ENCODE assay signal across 1 cellular context in genomic region chrX:109822861-109823260, GRCh38.
TF ChIP-seq lines count a peak whose summit lies in the region.

No MANE protein-coding gene starts in this region.

TF ChIP-seq in endothelial cell of umbilical vein, 7 proteins besides CTCF, POLR2A, EP300 and RAD21 (continued from another document):
- TF ChIP-seq MAX (IDR thresholded peaks at IDR 0.05; ENCODE audit: insufficient read depth, insufficient read length): no peak
- no peak for TF ChIP-seq MYC (IDR thresholded peaks at IDR 0.05; ENCODE audit: low read depth, low read length)
